Comparison of ENCODE assay signal across 7 cellular contexts in genomic region chr19:46728693-46729339, GRCh38. TPM values are rescaled to one million over a fixed set of nuclear protein-coding genes. Genes with fewer than 3 reads are reported as not detected.
DNase-seq lines count a peak whose midpoint lies in the region; ATAC-seq and TF ChIP-seq lines count a peak whose summit lies in the region.

No MANE protein-coding gene starts in this region.

- peak; percentile 88 for TF ChIP-seq CTCF in epithelial cell of esophagus (IDR thresholded peaks at IDR 0.05; ENCODE audit: insufficient read depth, low read depth, low read length, missing control alignments)

- H3K9me3 Mint-ChIP-seq in natural killer cell treated with Interleukin-12 subunit alpha and Interleukin-12 subunit beta and Interleukin-15 and Interleukin-18, amount 100 ng/mL, for 72 hours = no peaks in the 10 kb centered on the region

- H3K4me1 Mint-ChIP-seq in natural killer cell treated with Interleukin-12 subunit alpha and Interleukin-12 subunit beta and Interleukin-15 and Interleukin-18, amount 100 ng/mL, for 72 hours (ENCODE audit: low read depth in 2 of 2) = peaks cover 21 to 35% of the 10 kb centered on the region in 2 donors

- TF ChIP-seq POLR2A in GM18951 (IDR thresholded peaks at IDR 0.05; ENCODE audit: extremely low read depth, insufficient read depth, insufficient read length) = peak; percentile 16

- peaks cover 2% of the 10 kb centered on the region for H3K36me3 Mint-ChIP-seq in natural killer cell treated with Interleukin-12 subunit alpha and Interleukin-12 subunit beta and Interleukin-15 and Interleukin-18, amount 100 ng/mL, for 72 hours

- no peaks in the 10 kb centered on the region for H3K27me3 Mint-ChIP-seq in natural killer cell treated with Interleukin-12 subunit alpha and Interleukin-12 subunit beta and Interleukin-15 and Interleukin-18, amount 100 ng/mL, for 72 hours

- no peak overlapping the region for H3K4me3 Mint-ChIP-seq in natural killer cell treated with Interleukin-12 subunit alpha and Interleukin-12 subunit beta and Interleukin-15 and Interleukin-18, amount 100 ng/mL, for 72 hours

- DNase-seq in NCI-H226 (peak; percentile 31), epithelial cell of esophagus (ENCODE audit: low read depth) (peak; percentile 68)
- DNase-seq in activated CD8-positive, alpha-beta memory T cell treated with anti-CD3 and anti-CD28 coated beads, Interleukin-2, amount 50 U/mL, for 48 hours = peak; percentile 94
- DNase-seq in natural killer cell treated with Interleukin-12 subunit alpha and Interleukin-12 subunit beta and Interleukin-15 and Interleukin-18, amount 100 ng/mL, for 72 hours (ENCODE audit: low spot score) = peak; percentile 78
- peak; percentile 87 for DNase-seq in stimulated activated naive CD8-positive, alpha-beta T cell treated with anti-CD3 and anti-CD28 coated beads, Interleukin-15, Interleukin-2, amounts not matched to agents 100 U/mL and 50 U/mL, for 24 hours

- no peak overlapping the region for H3K4me3 ChIP-seq in epithelial cell of esophagus (ENCODE audit: low read length)

- no peak overlapping the region for H3K27ac Mint-ChIP-seq in natural killer cell treated with Interleukin-12 subunit alpha and Interleukin-12 subunit beta and Interleukin-15 and Interleukin-18, amount 100 ng/mL, for 72 hours

- ATAC-seq in natural killer cell treated with Interleukin-12 subunit alpha and Interleukin-12 subunit beta and Interleukin-15 and Interleukin-18, amount 100 ng/mL, for 72 hours = peak; percentile 77 to 83
- ATAC-seq in stimulated activated naive CD8-positive, alpha-beta T cell treated with anti-CD3 and anti-CD28 coated beads, Interleukin-15, Interleukin-2, amounts not matched to agents 100 U/mL and 50 U/mL, for 24 hours = peak; percentile 86
- ATAC-seq in GM21367 (IDR thresholded peaks at IDR 0.05; ENCODE audit: unreplicated experiment) = no peak

- in situ Hi-C loops in GM18951 (cut with MboI; ENCODE audit: low sequenced_read_pairs, unreplicated experiment) = no loop called here

RNA-seq across cellular contexts. Expression of gene PRKD2, which starts 11.9 kb away (rescaled TPM):
- total RNA-seq in natural killer cell treated with Interleukin-12 subunit alpha and Interleukin-12 subunit beta and Interleukin-15 and Interleukin-18, amount 100 ng/mL, for 72 hours = 10 to 100 TPM; 82.3 to 100.0 TPM

RNA-seq across cellular contexts. Expression of gene FKRP, which starts 17.0 kb away (rescaled TPM):
- total RNA-seq in natural killer cell treated with Interleukin-12 subunit alpha and Interleukin-12 subunit beta and Interleukin-15 and Interleukin-18, amount 100 ng/mL, for 72 hours = 10 to 100 TPM; 16.4 to 25.4 TPM

RNA-seq across cellular contexts. Expression of gene STRN4, which starts 17.4 kb away (rescaled TPM):
- total RNA-seq in natural killer cell treated with Interleukin-12 subunit alpha and Interleukin-12 subunit beta and Interleukin-15 and Interleukin-18, amount 100 ng/mL, for 72 hours = 100 to 1,000 TPM in 1 of 2 donors, 10 to 100 TPM in 1; 88.9 to 121 TPM

RNA-seq across cellular contexts. Expression of gene SLC1A5, which starts 59.6 kb away (rescaled TPM):
- 100 to 1,000 TPM; 215 to 269 TPM for total RNA-seq in natural killer cell treated with Interleukin-12 subunit alpha and Interleukin-12 subunit beta and Interleukin-15 and Interleukin-18, amount 100 ng/mL, for 72 hours

Comparison
In these comparisons a context has a peak if more than half of its experiments do, and no peak if none do; other contexts are left out.
1. DNase-seq: peak in every context shown above with its lines; median percentile 94 in activated CD8-positive, alpha-beta memory T cell treated with anti-CD3 and anti-CD28 coated beads, Interleukin-2, amount 50 U/mL, for 48 hours; 87 in stimulated activated naive CD8-positive, alpha-beta T cell treated with anti-CD3 and anti-CD28 coated beads, Interleukin-15, Interleukin-2, amounts not matched to agents 100 U/mL and 50 U/mL, for 24 hours; 78 in natural killer cell treated with Interleukin-12 subunit alpha and Interleukin-12 subunit beta and Interleukin-15 and Interleukin-18, amount 100 ng/mL, for 72 hours; 68 in epithelial cell of esophagus; 31 in NCI-H226.